In genomic region chr7:141461924-141462323, GRCh38 we compare ENCODE assay signal across 15 cellular contexts.
"Had no signal": no experiment of that assay in that cellular context is flagged by ENCODE, and none has a peak within 500 bp of the region (broad histone marks: within the 10 kb centered on the region; RNA-seq: fewer than 3 reads in every experiment).

No MANE protein-coding gene starts in this region.

- H3K36me3 ChIP-seq: tibial nerve had no signal

- H3K27ac ChIP-seq: tibial nerve had no signal

- H3K4me3 ChIP-seq: lung, mucosa of descending colon, skin epidermis, tibial nerve had no signal

- H3K9me3 ChIP-seq: mucosa of descending colon, tibial nerve had no signal

- ATAC-seq: activated T-cell treated with anti-CD3 and anti-CD28 coated beads, Interleukin-2, amount 50 U/mL, for 72 hours; mucosa of descending colon; naive thymus-derived CD4-positive, alpha-beta T cell; stimulated activated naive B cell treated with anti-CD40 and anti-IgM and Interleukin-4, amounts not matched to agents 10 μg/mL and 1 μg/mL and 100 μg/mL, for 72 hours had no signal

- H3K27me3 ChIP-seq: tibial nerve had no signal

- DNase-seq: activated CD4-positive, alpha-beta T cell treated with anti-CD3 and anti-CD28 coated beads, Interleukin-2, amount 10 ng/mL, durations not matched to agents 24 days and 14 days; activated CD4-positive, CD25-positive, alpha-beta regulatory T cell; activated CD8-positive, alpha-beta memory T cell treated with anti-CD3 and anti-CD28 coated beads, Interleukin-2, amount 50 U/mL, for 48 hours; activated gamma-delta T cell treated with Interleukin-2 at 50 U/mL for 16 hours; activated naive CD8-positive, alpha-beta T cell treated with anti-CD3 and anti-CD28 coated beads, Interleukin-2, amount 10 ng/mL, durations not matched to agents 7 days and 5 days; activated T-cell treated with anti-CD3 and anti-CD28 coated beads, Interleukin-2, amount 50 U/mL, for 72 hours; kidney glomerular epithelial cell; mucosa of descending colon; naive thymus-derived CD4-positive, alpha-beta T cell; stimulated activated CD4-positive, alpha-beta T cell treated with anti-CD3 and anti-CD28 coated beads, Interleukin-15, amount 100 ng/mL, for 24 hours; stimulated activated CD4-positive, alpha-beta T cell treated with anti-CD3 and anti-CD28 coated beads, Interleukin-4, amount 100 ng/mL, for 1 hour; stimulated activated naive B cell treated with anti-CD40 and anti-IgM and Interleukin-4, amounts not matched to agents 10 μg/mL and 1 μg/mL and 100 μg/mL, for 72 hours had no signal
